10 cellular contexts compared by ENCODE assay signal in genomic region chr5:141319202-141319601, GRCh38. TPM values are rescaled to one million over a fixed set of nuclear protein-coding genes. Genes with fewer than 3 reads are reported as not detected.
DNase-seq lines count a peak whose midpoint lies in the region; ATAC-seq, FAIRE-seq and TF ChIP-seq lines count a peak whose summit lies in the region.
"Had no signal": no experiment of that assay in that cellular context is flagged by ENCODE, and none has a peak within 500 bp of the region (broad histone marks: within the 10 kb centered on the region; RNA-seq: fewer than 3 reads in every experiment).

No MANE protein-coding gene starts in this region.

- H3K9me3 ChIP-seq in HCT116 (ENCODE audit: control insufficient read depth in 1 of 2, insufficient read depth in 1 of 2, low read depth in 1 of 2, low read length in 2 of 2) (peaks cover 19 to 26% of the 10 kb centered on the region in 2 experiments), muscle layer of colon (ENCODE audit: low read length) (peaks cover 52% of the 10 kb centered on the region), prostate gland (peaks cover 12% of the 10 kb centered on the region), pancreas (peaks cover 0 to 34% (median 10%) of the 10 kb centered on the region in 4 donors)

- no peaks in the 10 kb centered on the region for H3K27me3 ChIP-seq in ACC112 (ENCODE audit: insufficient read depth, low read length)
- H3K27me3 ChIP-seq in HCT116 (ENCODE audit: insufficient read depth, low read length): no peaks in the 10 kb centered on the region
- no peaks in the 10 kb centered on the region for H3K27me3 ChIP-seq in muscle layer of colon (ENCODE audit: control insufficient read depth in 1 of 2, insufficient read depth in 2 of 2, low read length in 2 of 2)
- no peaks in the 10 kb centered on the region for H3K27me3 ChIP-seq in prostate gland (replicated peaks; ENCODE audit: insufficient read depth)
- H3K27me3 ChIP-seq in pancreas: no peaks in the 10 kb centered on the region
- H3K27me3 ChIP-seq: left lung had no signal

- peaks cover 41% of the 10 kb centered on the region for H3K4me1 Mint-ChIP-seq in activated naive CD8-positive, alpha-beta T cell treated with anti-CD3 and anti-CD28 coated beads, Interleukin-2, amount 50 U/mL, for 24 hours

- DNase-seq in HCT116 (ENCODE audit: low read depth, low spot score) (no peak), prostate gland (ENCODE audit: low spot score) (no peak), pancreas (no peak), HCEC 1CT (no peak)
- no peak for DNase-seq in activated naive CD8-positive, alpha-beta T cell treated with anti-CD3 and anti-CD28 coated beads, Interleukin-2, amount 50 U/mL, for 24 hours
- no peak for DNase-seq in NK-92 treated with Interleukin-12 subunit alpha and Interleukin-12 subunit beta, amount 100 ng/mL, for 24 hours (lab: John Stamatoyannopoulos, UW)
- DNase-seq: DMS53, left lung had no signal

- no peaks in the 10 kb centered on the region for H3K27me3 Mint-ChIP-seq in activated naive CD8-positive, alpha-beta T cell treated with anti-CD3 and anti-CD28 coated beads, Interleukin-2, amount 50 U/mL, for 24 hours

- WGBS in prostate gland: 99% methylated on average over 6 of the region's 6 CpGs
- 98 to 99% methylated on average over 6 of the region's 6 CpGs for WGBS in pancreas, 2 donors

- H3K27ac ChIP-seq in ACC112 (ENCODE audit: low read depth, low read length) (no peak overlapping the region), HCT116 (ENCODE audit: low read depth, low read length) (no peak overlapping the region), muscle layer of colon (ENCODE audit: low read depth, low read length) (no peak overlapping the region), prostate gland (no peak overlapping the region), pancreas (no peak overlapping the region)

- H3K36me3 Mint-ChIP-seq in activated naive CD8-positive, alpha-beta T cell treated with anti-CD3 and anti-CD28 coated beads, Interleukin-2, amount 50 U/mL, for 24 hours (ENCODE audit: low read depth): peaks cover 74% of the 10 kb centered on the region

- H3K36me3 ChIP-seq in ACC112 (ENCODE audit: insufficient read depth, low read length): peaks cover 43% of the 10 kb centered on the region
- H3K36me3 ChIP-seq in HCT116 (ENCODE audit: control insufficient read depth in 1 of 2, insufficient read depth in 2 of 2, low read length in 2 of 2): peaks cover 2 to 19% of the 10 kb centered on the region in 2 experiments; a peak in 2 of 4 replicates
- peaks cover 19% of the 10 kb centered on the region for H3K36me3 ChIP-seq in muscle layer of colon (ENCODE audit: insufficient read depth, low read length)
- no peaks in the 10 kb centered on the region for H3K36me3 ChIP-seq in prostate gland
- peaks cover 0 to 16% (median 0%) of the 10 kb centered on the region in 3 donors for H3K36me3 ChIP-seq in pancreas

- H3K9me2 ChIP-seq in HCT116 (ENCODE audit: insufficient read depth): no peaks in the 10 kb centered on the region

- intact Hi-C loops in HCT116 (cut with micrococcal nuclease): no loop called here
- intact Hi-C loops in prostate gland (cut with DNase I): no loop called here
- intact Hi-C loops in pancreas (cut with DNase I): no loop called here

- CTCF ChIA-PET in HCT116 (lab: Charles Lee): interaction anchor here (2.0 to 2.1 kb wide), 2 partner anchors 94 to 245 kb away, joined by 6 to 19 read pairs; partner anchors contain the start of gene PCDHGA10

- H3K4me3 ChIP-seq in ACC112 (ENCODE audit: low read depth, low read length) (peak overlapping the region; percentile 89), HCT116 (replicated peaks in 1 of 2; ENCODE audit: low read depth in 1 of 2, low read length in 2 of 2) (peak overlapping the region in 1 of 2 experiments; percentile 74; a peak in 3 of 4 replicates), muscle layer of colon (ENCODE audit: low read depth in 1 of 2, low read length in 2 of 2) (peak overlapping the region; percentile 98), prostate gland (no peak overlapping the region), pancreas (no peak overlapping the region)

- H3K4me3 Mint-ChIP-seq in activated naive CD8-positive, alpha-beta T cell treated with anti-CD3 and anti-CD28 coated beads, Interleukin-2, amount 50 U/mL, for 24 hours: peak overlapping the region; percentile 95

- no peak overlapping the region for H2AFZ ChIP-seq in ACC112 (ENCODE audit: low read length, unreplicated experiment)
- H2AFZ ChIP-seq in HCT116 (ENCODE audit: low read depth, low read length, poor library complexity, severe bottlenecking): no peak overlapping the region

- H3K27ac Mint-ChIP-seq in activated naive CD8-positive, alpha-beta T cell treated with anti-CD3 and anti-CD28 coated beads, Interleukin-2, amount 50 U/mL, for 24 hours: peak overlapping the region; percentile 37

- H3K4me1 ChIP-seq in ACC112 (ENCODE audit: control insufficient read depth, insufficient read depth, low read length, unreplicated experiment) (no peaks in the 10 kb centered on the region), HCT116 (ENCODE audit: control insufficient read depth in 1 of 2, insufficient read depth in 2 of 2, low read length in 2 of 2) (peaks cover 4 to 13% of the 10 kb centered on the region in 2 experiments; a peak in 3 of 4 replicates), muscle layer of colon (ENCODE audit: insufficient read depth, low read length) (no peaks in the 10 kb centered on the region), prostate gland (replicated peaks) (no peaks in the 10 kb centered on the region), pancreas (no peaks in the 10 kb centered on the region)

- H3K9ac ChIP-seq in HCT116 (ENCODE audit: low read length): no peak overlapping the region
- no peak overlapping the region for H3K9ac ChIP-seq in muscle layer of colon (ENCODE audit: low read length)

- TF ChIP-seq CTCF in HCT116 (IDR thresholded peaks at IDR 0.05 in 2 of 3, conservative IDR thresholded peaks at IDR 0.05 in 1 of 3; ENCODE audit: borderline replicate concordance in 1 of 3, insufficient read depth in 1 of 3, low read depth in 2 of 3, low read length in 2 of 3) (no peak), prostate gland (IDR thresholded peaks at IDR 0.05) (no peak), pancreas (IDR thresholded peaks at IDR 0.05) (no peak)

- TF ChIP-seq RAD21 in HCT116 (IDR thresholded peaks at IDR 0.05; ENCODE audit: low read depth): no peak

- no peaks in the 10 kb centered on the region for H4K20me1 ChIP-seq in HCT116 (ENCODE audit: insufficient read depth)

- no peak for TF ChIP-seq POLR2A in HCT116 (IDR thresholded peaks at IDR 0.05; ENCODE audit: borderline replicate concordance, extremely low read depth, insufficient read depth, insufficient read length)
- no peak for TF ChIP-seq POLR2A in prostate gland (IDR thresholded peaks at IDR 0.05)

- peak overlapping the region; percentile 79 for H3K4me2 ChIP-seq in HCT116 (ENCODE audit: low read length)

- peaks cover 45% of the 10 kb centered on the region for H3K79me2 ChIP-seq in ACC112 (ENCODE audit: control insufficient read depth, insufficient read depth, low read length, unreplicated experiment)
- H3K79me2 ChIP-seq in HCT116 (ENCODE audit: insufficient read depth, low read length): peaks cover 29% of the 10 kb centered on the region

- peaks cover 63% of the 10 kb centered on the region for H3K9me3 Mint-ChIP-seq in activated naive CD8-positive, alpha-beta T cell treated with anti-CD3 and anti-CD28 coated beads, Interleukin-2, amount 50 U/mL, for 24 hours

- no peak for ATAC-seq in HCT116
- no peak for ATAC-seq in activated naive CD8-positive, alpha-beta T cell treated with anti-CD3 and anti-CD28 coated beads, Interleukin-2, amount 50 U/mL, for 24 hours
- no peak for ATAC-seq in pancreas
- ATAC-seq: left lung had no signal

- FAIRE-seq in pancreas (lab: Jason Lieb, UNC): no peak

- RAD21 ChIA-PET in HCT116 (lab: Charles Lee; ENCODE audit: low non-redundant PET in 1 of 2, low total read pairs in 2 of 2, uncharacterized antibody in 2 of 2, unreplicated experiment in 2 of 2): no interaction called here

- POLR2A ChIA-PET in HCT116 (lab: Charles Lee): no interaction called here

- no TSS peak for BruUV-seq in HCT116 (replicated peaks; lab: Mats Ljungman, UMichigan)

TF ChIP-seq in HCT116, 20 proteins besides CTCF, POLR2A, EP300 and RAD21 (continues in another document):
- TF ChIP-seq TCF7L2 (IDR thresholded peaks at IDR 0.05; ENCODE audit: borderline replicate concordance, extremely low read depth, insufficient read depth, insufficient read length): no peak
- no peak for TF ChIP-seq EGR1 (IDR thresholded peaks at IDR 0.05; ENCODE audit: low read depth)
- TF ChIP-seq SIN3A (IDR thresholded peaks at IDR 0.05; ENCODE audit: low read depth): no peak

RNA-seq across cellular contexts. Expression of gene TAF7, which starts 1.4 kb away (rescaled TPM):
- total RNA-seq in HCT116 (2021; ENCODE audit: unreplicated experiment) (40.9 TPM), prostate gland (10 to 100 TPM; 59.3 to 85.9 TPM), pancreas (10 to 100 TPM; 17.7 to 40.2 (median 22.7) TPM)
- 41.7 and 47.6 TPM in 2 replicates for polyA plus RNA-seq in HCT116 (2012)
- polyA plus RNA-seq in pancreas: 10 to 100 TPM; 16.6 to 47.4 TPM

RNA-seq across cellular contexts. Expression of gene PCDHGA1, which starts 11.1 kb away (rescaled TPM):
- total RNA-seq in HCT116 (2021; ENCODE audit: unreplicated experiment) (0.05 TPM), prostate gland (1 to 10 TPM in 1 of 2 donors, under 1 TPM in 1; 0.64 to 4.8 TPM), pancreas (under 1 TPM; 0.22 to 0.67 (median 0.40) TPM)
- polyA plus RNA-seq in HCT116 (2012): 0.03 TPM in 1 of 2 replicates, not detected in the other
- under 1 TPM; 0.19 to 0.33 TPM for polyA plus RNA-seq in pancreas

RNA-seq across cellular contexts. Expression of gene SLC25A2, which starts 15.4 kb away (rescaled TPM):
- total RNA-seq in HCT116 (2021; ENCODE audit: unreplicated experiment) (0.42 TPM), prostate gland (1 to 10 TPM in 1 of 2 donors, under 1 TPM in 1; 0.23 to 4.4 TPM), pancreas (under 1 TPM in 5 of 6 donors, not detected in 1; 0.14 to 0.69 (median 0.19) TPM)
- not detected in 2 replicates for polyA plus RNA-seq in HCT116 (2012)
- polyA plus RNA-seq in pancreas: under 1 TPM in 1 of 2 donors, not detected in 1; 0.30 TPM

RNA-seq across cellular contexts. Expression of gene PCDHGA2, which starts 19.4 kb away (rescaled TPM):
- total RNA-seq in HCT116 (2021; ENCODE audit: unreplicated experiment) (not detected), prostate gland (10 to 100 TPM in 1 of 2 donors, 1 to 10 TPM in 1; 2.4 to 19.7 TPM), pancreas (1 to 10 TPM in 5 of 6 donors, under 1 TPM in 1; 0.75 to 2.1 (median 1.5) TPM)
- polyA plus RNA-seq in HCT116 (2012): 0.01 TPM in 1 of 2 replicates, not detected in the other
- under 1 TPM; 0.46 to 0.94 TPM for polyA plus RNA-seq in pancreas

RNA-seq across cellular contexts. Expression of gene PCDHGA3, which starts 24.4 kb away (rescaled TPM):
- total RNA-seq in HCT116 (2021; ENCODE audit: unreplicated experiment) (not detected), prostate gland (10 to 100 TPM in 1 of 2 donors, 1 to 10 TPM in 1; 1.3 to 18.2 TPM), pancreas (1 to 10 TPM in 5 of 6 donors, under 1 TPM in 1; 0.98 to 2.4 (median 1.7) TPM)
- polyA plus RNA-seq in HCT116 (2012): not detected in 2 replicates
- under 1 TPM; 0.52 to 0.87 TPM for polyA plus RNA-seq in pancreas

Comparison
In these comparisons a context has a peak if more than half of its experiments do, and no peak if none do; other contexts are left out.
1. H3K4me3 ChIP-seq: peak in ACC112 (single experiment) and muscle layer of colon (2 of 2); none in prostate gland (0 of 2) and pancreas (0 of 4).